Comparison of ENCODE assay signal across 8 cellular contexts in the genomic region with DNA sequence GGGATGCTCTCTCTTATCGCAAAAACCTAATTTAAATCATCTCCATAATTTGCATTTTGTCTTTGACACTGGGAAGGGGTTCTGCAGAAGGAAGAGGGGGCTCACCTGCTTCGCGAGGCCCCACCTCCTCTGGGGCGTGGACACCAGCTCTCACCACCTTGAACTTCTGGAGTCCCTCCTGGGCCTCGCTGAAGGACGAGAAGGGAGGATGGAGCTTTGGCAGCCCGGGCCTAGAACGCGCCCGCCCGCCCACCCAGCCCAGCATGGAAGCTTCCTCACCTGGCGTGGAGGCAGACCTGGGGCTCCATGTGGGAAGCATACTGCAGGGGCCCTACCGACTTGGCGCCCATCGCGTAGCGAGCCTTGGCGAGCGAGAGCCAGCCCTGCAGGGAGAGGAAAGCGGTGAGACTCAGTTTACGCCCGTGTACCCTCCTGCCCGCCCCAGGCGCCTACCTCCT. TPM values are rescaled to one million over a fixed set of nuclear protein-coding genes. Genes with fewer than 3 reads are reported as not detected.
DNase-seq lines count a peak whose midpoint lies in the region; ATAC-seq, FAIRE-seq and TF ChIP-seq lines count a peak whose summit lies in the region.

No MANE protein-coding gene starts in this region.

- H3K36me3 ChIP-seq in adipocyte (ENCODE audit: control insufficient read depth, insufficient read depth, low read length, severe bottlenecking): peaks cover 33% of the 10 kb centered on the region
- H3K36me3 ChIP-seq in kidney (ENCODE audit: control insufficient read depth in 1 of 2, insufficient read depth in 2 of 2, low read length in 2 of 2): peaks cover 22 to 29% of the 10 kb centered on the region in 2 donors
- peaks cover 47% of the 10 kb centered on the region for H3K36me3 ChIP-seq in suprapubic skin

- no peaks in the 10 kb centered on the region for H3K9me3 Mint-ChIP-seq in stimulated activated naive CD8-positive, alpha-beta T cell treated with anti-CD3 and anti-CD28 coated beads, Interleukin-15, Interleukin-2, amounts not matched to agents 100 ng/mL and 50 ng/mL, for 24 hours

- H3K36me3 Mint-ChIP-seq in stimulated activated naive CD8-positive, alpha-beta T cell treated with anti-CD3 and anti-CD28 coated beads, Interleukin-15, Interleukin-2, amounts not matched to agents 100 ng/mL and 50 ng/mL, for 24 hours (ENCODE audit: low read depth): peaks cover 50% of the 10 kb centered on the region

- no peaks in the 10 kb centered on the region for H3K27me3 ChIP-seq in adipocyte (replicated peaks; ENCODE audit: control insufficient read depth, insufficient read depth, low read length)
- H3K27me3 ChIP-seq in suprapubic skin: no peaks in the 10 kb centered on the region

- TF ChIP-seq POLR2A in suprapubic skin (IDR thresholded peaks at IDR 0.05): no peak

- peak overlapping the region; percentile 89 for H3K4me3 ChIP-seq in adipocyte (ENCODE audit: low read length)
- H3K4me3 ChIP-seq in kidney (ENCODE audit: low read length in 2 of 2): peak overlapping the region; percentile 91 to 96
- H3K4me3 ChIP-seq in suprapubic skin: peak overlapping the region; percentile 68

- peaks cover 35% of the 10 kb centered on the region for H3K4me1 Mint-ChIP-seq in stimulated activated naive CD8-positive, alpha-beta T cell treated with anti-CD3 and anti-CD28 coated beads, Interleukin-15, Interleukin-2, amounts not matched to agents 100 ng/mL and 50 ng/mL, for 24 hours (ENCODE audit: low read depth)

- DNase-seq in stimulated activated naive CD8-positive, alpha-beta T cell treated with anti-CD3 and anti-CD28 coated beads, Interleukin-15, Interleukin-2, amounts not matched to agents 100 U/mL and 50 U/mL, for 24 hours: no peak
- DNase-seq in HuH-7 (ENCODE audit: low spot score) (peak; percentile 31), adipocyte (ENCODE audit: low read depth) (no peak), kidney (no peak), suprapubic skin (ENCODE audit: low spot score in 2 of 2) (no peak), T1000 (lab: John Stamatoyannopoulos, UW) (no peak), foreskin melanocyte (no peak)

- H3K9ac ChIP-seq in adipocyte (ENCODE audit: low read length) (peak overlapping the region; percentile 86), kidney (ENCODE audit: low read length in 2 of 2) (peak overlapping the region; percentile 34 to 51)

- no peak for FAIRE-seq in kidney (lab: Jason Lieb, UNC)

- TF ChIP-seq EP300 in suprapubic skin (IDR thresholded peaks at IDR 0.05): no peak

- TF ChIP-seq CTCF in kidney (IDR thresholded peaks at IDR 0.05; ENCODE audit: borderline replicate concordance, extremely low read depth, insufficient read depth) (no peak), suprapubic skin (IDR thresholded peaks at IDR 0.05) (no peak)

- intact Hi-C loops in kidney (cut with DNase I): no loop called here

- peak overlapping the region; percentile 96 for H3K4me3 Mint-ChIP-seq in stimulated activated naive CD8-positive, alpha-beta T cell treated with anti-CD3 and anti-CD28 coated beads, Interleukin-15, Interleukin-2, amounts not matched to agents 100 ng/mL and 50 ng/mL, for 24 hours

- no peak for ATAC-seq in stimulated activated naive CD8-positive, alpha-beta T cell treated with anti-CD3 and anti-CD28 coated beads, Interleukin-15, Interleukin-2, amounts not matched to agents 100 U/mL and 50 U/mL, for 24 hours

- H3K27ac Mint-ChIP-seq in stimulated activated naive CD8-positive, alpha-beta T cell treated with anti-CD3 and anti-CD28 coated beads, Interleukin-15, Interleukin-2, amounts not matched to agents 100 ng/mL and 50 ng/mL, for 24 hours: peak overlapping the region; percentile 96

- H3K9me3 ChIP-seq in adipocyte (ENCODE audit: control insufficient read depth, low read length) (no peaks in the 10 kb centered on the region), kidney (ENCODE audit: control insufficient read depth in 1 of 2, low read length in 2 of 2) (no peaks in the 10 kb centered on the region), suprapubic skin (no peaks in the 10 kb centered on the region)

- H3K27ac ChIP-seq in kidney (ENCODE audit: low read depth in 2 of 2, low read length in 2 of 2) (peak overlapping the region; percentile 49 to 96), suprapubic skin (peak overlapping the region; percentile 94)

- H3K4me1 ChIP-seq in adipocyte (ENCODE audit: control insufficient read depth, insufficient read depth, low read length): peaks cover 21% of the 10 kb centered on the region
- H3K4me1 ChIP-seq in kidney (ENCODE audit: control insufficient read depth in 1 of 2, insufficient read depth in 1 of 2, low read depth in 1 of 2, low read length in 2 of 2): peaks cover 0 to 7% of the 10 kb centered on the region in 2 donors
- H3K4me1 ChIP-seq in suprapubic skin: peaks cover 21% of the 10 kb centered on the region

- 7% methylated on average over 4 of the region's 24 CpGs for WGBS in suprapubic skin

- no peaks in the 10 kb centered on the region for H3K27me3 Mint-ChIP-seq in stimulated activated naive CD8-positive, alpha-beta T cell treated with anti-CD3 and anti-CD28 coated beads, Interleukin-15, Interleukin-2, amounts not matched to agents 100 ng/mL and 50 ng/mL, for 24 hours

RNA-seq across cellular contexts. Expression of gene IMP4, which starts 1.1 kb away (rescaled TPM):
- total RNA-seq in kidney: 60.1 TPM
- polyA plus RNA-seq in kidney (ENCODE audit: insufficient read depth, low read depth, low replicate concordance): 59.7 TPM
- total RNA-seq in suprapubic skin: 100 to 1,000 TPM in 2 of 4 donors, 10 to 100 TPM in 2; 84.0 to 125 (median 98.8) TPM

RNA-seq across cellular contexts. Expression of gene PTPN18, which starts 14.3 kb away (rescaled TPM):
- 89.2 TPM for total RNA-seq in kidney
- polyA plus RNA-seq in kidney (ENCODE audit: insufficient read depth, low read depth, low replicate concordance): 34.8 TPM
- 10 to 100 TPM; 18.0 to 72.4 (median 28.4) TPM for total RNA-seq in suprapubic skin
